8 cellular contexts compared by ENCODE assay signal in the genomic region with DNA sequence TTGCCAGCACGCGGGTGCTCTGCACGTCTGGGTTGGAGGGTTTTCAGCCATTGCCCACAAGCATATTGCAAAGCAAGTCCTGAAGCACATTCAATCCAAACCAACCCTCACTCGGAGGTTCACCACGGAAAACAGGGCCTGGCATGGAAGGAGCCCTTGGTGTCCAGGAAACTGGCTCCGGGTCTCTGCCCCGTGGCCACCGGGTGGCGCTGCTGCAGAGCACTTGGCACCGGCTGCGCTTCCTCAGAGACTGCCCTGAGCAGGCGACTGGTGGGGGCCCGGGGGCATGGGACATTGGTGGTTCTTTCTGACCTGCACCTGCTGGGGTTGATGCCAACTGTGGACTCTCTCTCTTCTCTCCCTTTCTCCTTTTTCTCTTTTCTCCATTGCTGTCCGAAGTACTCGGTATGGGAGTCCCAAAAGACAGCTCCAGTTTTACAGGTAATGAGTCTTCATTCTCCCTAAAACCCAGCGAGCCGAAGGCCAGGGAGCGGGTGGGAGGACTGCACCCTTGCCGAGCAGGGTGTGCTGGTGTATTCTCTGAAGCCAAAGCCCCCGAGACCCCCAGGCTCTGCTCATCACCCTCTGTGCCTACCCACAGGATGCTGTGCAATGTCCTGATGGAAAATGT. TPM values are rescaled to one million over a fixed set of nuclear protein-coding genes. Genes with fewer than 3 reads are reported as not detected.
DNase-seq lines count a peak whose midpoint lies in the region; ATAC-seq and TF ChIP-seq lines count a peak whose summit lies in the region.

No MANE protein-coding gene starts in this region.

- H3K4me1 ChIP-seq in esophagus muscularis mucosa, result no peaks in the 10 kb centered on the region

- POLR2A ChIA-PET in RWPE1 (lab: Yijun Ruan, JAX; ENCODE audit: low non-redundant PET), result no interaction called here

- peaks cover 0 to 19% (median 2%) of the 10 kb centered on the region in 4 donors for H3K36me3 ChIP-seq in esophagus muscularis mucosa

- peak; percentile 74 for DNase-seq in activated effector memory CD4-positive, alpha-beta T cell treated with anti-CD3 and anti-CD28 coated beads, Interleukin-2, amount 50 U/mL, for 16 hours
- no peak for DNase-seq in activated effector memory CD4-positive, alpha-beta T cell treated with Interleukin-2 at 50 U/mL for 16 hours
- DNase-seq in RWPE1 (ENCODE audit: low spot score), result no peak
- no peak for DNase-seq in esophagus muscularis mucosa (ENCODE audit: extremely low spot score)
- DNase-seq in retina, result peak; percentile 63
- no peak for DNase-seq in NCI-H226
- DNase-seq in DMS153 (lab: John Stamatoyannopoulos, UW), result no peak

- H3K27ac ChIP-seq in RWPE1 (no peak overlapping the region), esophagus muscularis mucosa (replicated peaks in 1 of 4) (no peak overlapping the region)

- H3K4me3 ChIP-seq in esophagus muscularis mucosa, result no peak overlapping the region

- no peak for TF ChIP-seq EP300 in esophagus muscularis mucosa (IDR thresholded peaks at IDR 0.05)

- WGBS in esophagus muscularis mucosa, result 79% methylated on average over 11 of the region's 20 CpGs

- intact Hi-C loops in esophagus muscularis mucosa (cut with DNase I), result no loop called here

- CTCF ChIA-PET in RWPE1 (lab: Yijun Ruan, JAX), result interaction anchor here (0.5 to 0.9 kb wide), 4 partner anchors 49 to 398 kb away, joined by 3 to 4 read pairs (median 3); no protein-coding TSS in a partner anchor

- no peak for TF ChIP-seq POLR2A in esophagus muscularis mucosa (IDR thresholded peaks at IDR 0.05; ENCODE audit: low read depth)

- H3K9me3 ChIP-seq in esophagus muscularis mucosa, result no peaks in the 10 kb centered on the region

- peaks cover 0 to 28% (median 0%) of the 10 kb centered on the region in 4 donors for H3K27me3 ChIP-seq in esophagus muscularis mucosa

- TF ChIP-seq CTCF in RWPE1 (conservative IDR thresholded peaks at IDR 0.05; ENCODE audit: low read depth) (peak; percentile 46; the same call in 1 of the 2 replicates), esophagus muscularis mucosa (IDR thresholded peaks at IDR 0.05) (peak in 2 of 3 experiments; percentile 29 to 45)

- ATAC-seq in HG03460 (IDR thresholded peaks at IDR 0.05; ENCODE audit: unreplicated experiment), result no peak

RNA-seq across cellular contexts. Expression of gene KCNAB2, which starts 4.1 kb away (rescaled TPM):
- total RNA-seq in esophagus muscularis mucosa, result 10 to 100 TPM; 10.4 to 19.3 (median 13.2) TPM

RNA-seq across cellular contexts. Expression of gene NPHP4, which starts 49.3 kb away (rescaled TPM):
- 1 to 10 TPM; 6.5 to 9.1 (median 8.0) TPM for total RNA-seq in esophagus muscularis mucosa

Comparison
In these comparisons a context has a peak if more than half of its experiments do, and no peak if none do; other contexts are left out.
1. DNase-seq: peak in activated effector memory CD4-positive, alpha-beta T cell treated with anti-CD3 and anti-CD28 coated beads, Interleukin-2, amount 50 U/mL, for 16 hours (single experiment) and retina (single experiment); none in activated effector memory CD4-positive, alpha-beta T cell treated with Interleukin-2 at 50 U/mL for 16 hours (single experiment), RWPE1 (single experiment), esophagus muscularis mucosa (single experiment), NCI-H226 (single experiment) and DMS153 (single experiment).